ENCODE assay signal across 23 cellular contexts in the genomic region with DNA sequence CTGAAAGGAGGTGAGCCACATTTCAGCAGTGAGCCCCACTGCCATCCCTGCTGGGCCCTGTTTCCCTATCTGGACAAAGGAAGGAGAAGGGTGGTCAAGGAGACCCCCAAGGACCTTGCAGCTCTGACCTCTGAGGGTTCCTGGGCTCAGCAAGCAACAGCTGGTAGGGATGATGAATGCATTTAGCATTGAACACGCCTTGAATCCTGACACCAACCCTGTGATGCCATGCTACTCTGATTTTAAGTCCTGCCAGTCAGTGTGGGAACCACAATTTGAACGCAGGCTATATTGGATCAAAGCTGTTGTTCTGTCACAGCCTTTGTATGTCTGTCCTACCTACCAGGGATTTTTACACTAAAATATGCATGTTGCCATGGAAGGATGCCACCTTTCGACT.
"Had no signal": no experiment of that assay in that cellular context is flagged by ENCODE, and none has a peak within 500 bp of the region (broad histone marks: within the 10 kb centered on the region; RNA-seq: fewer than 3 reads in every experiment).

No MANE protein-coding gene starts in this region.

- H3K27ac ChIP-seq: pancreas, psoas muscle, tibial nerve, VCaP had no signal

- FAIRE-seq: kidney, pancreas, urothelium cell line had no signal

- H3K9me3 Mint-ChIP-seq: activated naive CD4-positive, alpha-beta T cell treated with anti-CD3 and anti-CD28 coated beads, Interleukin-2, amount 50 U/mL, for 24 hours; brain; dendritic cell treated with granulocyte-macrophage colony-stimulating factor and Interleukin-4, amounts not matched to agents 40 ng/mL and 50 ng/mL, for 4 days; natural killer cell treated with Interleukin-12 subunit alpha and Interleukin-12 subunit beta and Interleukin-15 and Interleukin-18, amount 100 ng/mL, for 72 hours; stimulated activated naive CD8-positive, alpha-beta T cell treated with anti-CD3 and anti-CD28 coated beads, Interleukin-15, Interleukin-2, amounts not matched to agents 100 ng/mL and 50 ng/mL, for 24 hours; T-helper 2 cell treated with Interferon-gamma antibody and Interleukin-4, amounts not matched to agents 5 μg/mL and 100 μg/mL, for 36 hours had no signal

- DNase-seq: activated CD4-positive, alpha-beta T cell treated with anti-CD3 and anti-CD28 coated beads, Interleukin-2, amount 50 U/mL, for 1 hour; activated CD4-positive, CD25-positive, alpha-beta regulatory T cell treated with anti-CD3 and anti-CD28 coated beads, Interleukin-2, amount 50 U/mL, for 72 hours; activated gamma-delta T cell treated with Interleukin-2 at 50 U/mL for 16 hours; activated T-cell treated with anti-CD3 and anti-CD28 coated beads, Interleukin-2, amount 50 U/mL, for 1 hour; anterior cingulate cortex; effector CD8-positive, alpha-beta T cell; foreskin melanocyte; kidney; pancreas; stimulated activated CD4-positive, alpha-beta T cell treated with anti-CD3 and anti-CD28 coated beads, Interleukin-1b, Interleukin-23, amount 100 ng/mL, for 48 hours had no signal

- H3K9me3 ChIP-seq: pancreas, psoas muscle, right atrium auricular region, tibial nerve had no signal

- H3K27me3 Mint-ChIP-seq: activated naive CD4-positive, alpha-beta T cell treated with anti-CD3 and anti-CD28 coated beads, Interleukin-2, amount 50 U/mL, for 24 hours; brain; dendritic cell treated with granulocyte-macrophage colony-stimulating factor and Interleukin-4, amounts not matched to agents 40 ng/mL and 50 ng/mL, for 4 days; natural killer cell treated with Interleukin-12 subunit alpha and Interleukin-12 subunit beta and Interleukin-15 and Interleukin-18, amount 100 ng/mL, for 72 hours; stimulated activated naive CD8-positive, alpha-beta T cell treated with anti-CD3 and anti-CD28 coated beads, Interleukin-15, Interleukin-2, amounts not matched to agents 100 ng/mL and 50 ng/mL, for 24 hours had no signal

- H3K4me3 ChIP-seq: pancreas, psoas muscle, right atrium auricular region, tibial nerve had no signal

- H3K4me3 Mint-ChIP-seq: activated naive CD4-positive, alpha-beta T cell treated with anti-CD3 and anti-CD28 coated beads, Interleukin-2, amount 50 U/mL, for 24 hours; brain; dendritic cell treated with granulocyte-macrophage colony-stimulating factor and Interleukin-4, amounts not matched to agents 40 ng/mL and 50 ng/mL, for 4 days; natural killer cell treated with Interleukin-12 subunit alpha and Interleukin-12 subunit beta and Interleukin-15 and Interleukin-18, amount 100 ng/mL, for 72 hours; stimulated activated naive CD8-positive, alpha-beta T cell treated with anti-CD3 and anti-CD28 coated beads, Interleukin-15, Interleukin-2, amounts not matched to agents 100 ng/mL and 50 ng/mL, for 24 hours had no signal

- H3K27me3 ChIP-seq: pancreas, right atrium auricular region, tibial nerve had no signal

- H3K27ac Mint-ChIP-seq: activated naive CD4-positive, alpha-beta T cell treated with anti-CD3 and anti-CD28 coated beads, Interleukin-2, amount 50 U/mL, for 24 hours; dendritic cell treated with granulocyte-macrophage colony-stimulating factor and Interleukin-4, amounts not matched to agents 40 ng/mL and 50 ng/mL, for 4 days; natural killer cell treated with Interleukin-12 subunit alpha and Interleukin-12 subunit beta and Interleukin-15 and Interleukin-18, amount 100 ng/mL, for 72 hours; stimulated activated naive CD8-positive, alpha-beta T cell treated with anti-CD3 and anti-CD28 coated beads, Interleukin-15, Interleukin-2, amounts not matched to agents 100 ng/mL and 50 ng/mL, for 24 hours; T-helper 2 cell treated with Interferon-gamma antibody and Interleukin-4, amounts not matched to agents 5 μg/mL and 100 μg/mL, for 36 hours had no signal

- ATAC-seq: esophagus mucosa; left lobe of liver; natural killer cell treated with Interleukin-12 subunit alpha and Interleukin-12 subunit beta and Interleukin-15 and Interleukin-18, amount 100 ng/mL, for 72 hours; pancreas; psoas muscle had no signal
